8 cellular contexts compared by ENCODE assay signal in the genomic region with DNA sequence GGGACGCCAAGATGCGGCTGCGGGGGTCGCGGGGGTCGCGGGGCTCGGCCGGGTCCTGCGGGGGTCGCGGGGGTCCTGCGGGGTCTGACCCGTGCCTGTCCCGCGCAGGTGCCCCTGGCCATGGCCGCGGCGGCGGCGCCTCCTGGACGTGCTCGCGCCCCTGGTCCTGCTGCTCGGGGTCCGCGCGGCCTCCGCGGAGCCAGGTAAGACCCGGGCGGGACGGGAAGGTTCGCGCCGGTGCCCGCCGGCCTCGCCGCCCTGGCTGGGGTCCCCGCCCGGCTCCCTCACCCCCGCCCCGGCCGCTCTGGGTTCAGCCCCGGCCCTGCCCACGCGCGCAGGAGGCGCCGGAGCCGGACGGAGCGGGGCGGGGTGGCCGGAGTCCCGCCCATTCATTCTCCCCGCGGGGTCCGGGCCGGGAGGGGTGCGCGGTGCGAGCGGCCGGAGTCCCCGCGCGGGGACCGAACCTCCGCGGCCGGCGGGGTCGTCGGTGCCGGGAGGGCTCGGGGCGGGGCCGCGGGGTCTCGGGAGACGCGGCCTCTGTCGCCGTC. TPM values are rescaled to one million over a fixed set of nuclear protein-coding genes. Genes with fewer than 3 reads are reported as not detected.
A peak's percentile ranks its signal among the peaks of the same experiment; 100 is the strongest.
DNase-seq lines count a peak whose midpoint lies in the region; ATAC-seq lines count a peak whose summit lies in the region.

No MANE protein-coding gene starts in this region.

- POLR2A ChIA-PET in T-cell (lab: Charles Lee) = no interaction called here

- peaks cover 14% of the 10 kb centered on the region for H3K27me3 ChIP-seq in rectal smooth muscle tissue (ENCODE audit: control insufficient read depth, insufficient read depth, low read length)

- H3K36me3 ChIP-seq in rectal smooth muscle tissue (ENCODE audit: control insufficient read depth, insufficient read depth, low read length) = no peaks in the 10 kb centered on the region

- peak overlapping the region; percentile 51 for H3K4me3 ChIP-seq in rectal smooth muscle tissue (ENCODE audit: low read length)

- H3K9ac ChIP-seq in rectal smooth muscle tissue (ENCODE audit: low read length) = no peak overlapping the region

- H3K4me1 Mint-ChIP-seq in T-cell = peaks cover 8 to 15% (median 11%) of the 10 kb centered on the region in 3 donors

- CTCF ChIA-PET in T-cell (lab: Charles Lee) = no interaction called here

- H3K27ac Mint-ChIP-seq in T-cell = no peak overlapping the region

- peaks cover 7% of the 10 kb centered on the region for H3K36me3 Mint-ChIP-seq in T-cell

- DNase-seq in ELR (ENCODE audit: low read depth) (peak; percentile 63), T-cell (no peak), glomerular visceral epithelial cell (ENCODE audit: extremely low spot score) (peak; percentile 64), pons (ENCODE audit: low spot score) (no peak), NCI-H524 treated with DMSO at 0.1 percent for 48 hours (lab: John Stamatoyannopoulos, UW) (no peak), NCI-H2029 treated with DMSO at 0.1 percent for 48 hours (lab: John Stamatoyannopoulos, UW) (no peak)

- peaks cover 7 to 9% (median 7%) of the 10 kb centered on the region in 3 donors for H3K9me3 Mint-ChIP-seq in T-cell

- no peak overlapping the region for H3K4me3 Mint-ChIP-seq in T-cell

- ATAC-seq in T-cell (replicated peaks in 1 of 4) (peak; percentile 20 to 28 (median 25)), GM21786 (IDR thresholded peaks at IDR 0.05; ENCODE audit: unreplicated experiment) (no peak)

- H3K27me3 Mint-ChIP-seq in T-cell = peaks cover 38 to 69% of the 10 kb centered on the region in 2 donors

- H3K4me1 ChIP-seq in rectal smooth muscle tissue (ENCODE audit: control insufficient read depth, insufficient read depth, low read length) = peaks cover 2% of the 10 kb centered on the region

- H3K27ac ChIP-seq in rectal smooth muscle tissue (ENCODE audit: low read depth, low read length) = peak overlapping the region; percentile 68

RNA-seq across cellular contexts. Expression of gene COL18A1, which starts 0.4 kb away (rescaled TPM):
- 10 to 100 TPM in 3 of 5 donors, 1 to 10 TPM in 2; 7.2 to 53.8 (median 10.5) TPM for total RNA-seq in T-cell

Comparison
In these comparisons a context has a peak if more than half of its experiments do, and no peak if none do; other contexts are left out.
1. DNase-seq: peak in ELR (single experiment) and glomerular visceral epithelial cell (single experiment); none in T-cell (0 of 34), pons (single experiment), NCI-H524 treated with DMSO at 0.1 percent for 48 hours (single experiment) and NCI-H2029 treated with DMSO at 0.1 percent for 48 hours (single experiment).